In genomic region chr21:31860851-31861250, GRCh38 we compare ENCODE assay signal across 22 cellular contexts. TPM values are rescaled to one million over a fixed set of nuclear protein-coding genes. Genes with fewer than 3 reads are reported as not detected.
DNase-seq lines count a peak whose midpoint lies in the region; ATAC-seq, FAIRE-seq and TF ChIP-seq lines count a peak whose summit lies in the region.
"Had no signal": no experiment of that assay in that cellular context is flagged by ENCODE, and none has a peak within 500 bp of the region (broad histone marks: within the 10 kb centered on the region; RNA-seq: fewer than 3 reads in every experiment).

No MANE protein-coding gene starts in this region.

- TF ChIP-seq POLR2A in esophagus muscularis mucosa (IDR thresholded peaks at IDR 0.05; ENCODE audit: low read depth) = no peak

- H3K9me3 ChIP-seq in right atrium auricular region (no peaks in the 10 kb centered on the region), esophagus muscularis mucosa (no peaks in the 10 kb centered on the region)
- H3K9me3 ChIP-seq: A549, BE2C, Caco-2 had no signal

- H3K36me3 ChIP-seq in right atrium auricular region (no peaks in the 10 kb centered on the region), esophagus muscularis mucosa (no peaks in the 10 kb centered on the region), GM23338 (ENCODE audit: insufficient read depth) (no peaks in the 10 kb centered on the region)
- H3K36me3 ChIP-seq: BE2C; BLaER1 treated with 17β-estradiol and CSF1 and Interleukin-3, amounts not matched to agents 10 nM and 100 nM had no signal

- no peak overlapping the region for H3K4me2 ChIP-seq in GM23338
- H3K4me2 ChIP-seq: A549 had no signal

- H3K4me3 ChIP-seq in right atrium auricular region (no peak overlapping the region), esophagus muscularis mucosa (no peak overlapping the region), GM23338 (no peak overlapping the region)
- H3K4me3 ChIP-seq: A549; BLaER1 treated with 17β-estradiol and CSF1 and Interleukin-3, amounts not matched to agents 10 nM and 100 nM had no signal

- H3K4me1 ChIP-seq in right atrium auricular region (peaks cover 0 to 2% of the 10 kb centered on the region in 2 donors), esophagus muscularis mucosa (peaks cover under 1 to 4% (median 3%) of the 10 kb centered on the region in 4 donors), GM23338 (ENCODE audit: insufficient read depth) (no peaks in the 10 kb centered on the region)
- H3K4me1 ChIP-seq: A549 had no signal

- TF ChIP-seq CTCF in right atrium auricular region (IDR thresholded peaks at IDR 0.05) (no peak), esophagus muscularis mucosa (IDR thresholded peaks at IDR 0.05) (no peak), osteocyte (IDR thresholded peaks at IDR 0.05) (no peak), GM23338 (conservative IDR thresholded peaks at IDR 0.05; ENCODE audit: low read depth in 2 of 2) (no peak)

- H3F3A ChIP-seq in GM23338 (replicated peaks; ENCODE audit: low read depth) = no peaks in the 10 kb centered on the region

- TF ChIP-seq EP300 in esophagus muscularis mucosa (IDR thresholded peaks at IDR 0.05) = no peak

- ATAC-seq in left ventricle myocardium superior = no peak
- ATAC-seq in GM23338 = no peak
- ATAC-seq: A549; CD8-positive, alpha-beta T cell had no signal

- no peak overlapping the region for H2AFZ ChIP-seq in GM23338

- peaks cover 9% of the 10 kb centered on the region for H3K27me3 Mint-ChIP-seq in osteocyte (ENCODE audit: unreplicated experiment)
- H3K27me3 Mint-ChIP-seq in GM23338 (ENCODE audit: insufficient read depth, low read depth, poor library complexity) = peaks cover 1% of the 10 kb centered on the region

- H3K27ac Mint-ChIP-seq in osteocyte (ENCODE audit: unreplicated experiment) (no peak overlapping the region), GM23338 (no peak overlapping the region)
- H3K27ac Mint-ChIP-seq: CD4-positive, alpha-beta T cell; CD8-positive, alpha-beta T cell had no signal

- 93% methylated on average over 3 of the region's 3 CpGs for WGBS in esophagus muscularis mucosa

- FAIRE-seq in urothelium cell line (lab: Jason Lieb, UNC) = peak; percentile 9
- FAIRE-seq: A549, D721Med, G401.6, GM12891, GM19239 had no signal

- no peaks in the 10 kb centered on the region for H3K27me3 ChIP-seq in right atrium auricular region
- H3K27me3 ChIP-seq in esophagus muscularis mucosa = peaks cover 0 to 18% (median 0%) of the 10 kb centered on the region in 4 donors
- H3K27me3 ChIP-seq in GM23338 (ENCODE audit: insufficient read depth) = no peaks in the 10 kb centered on the region
- H3K27me3 ChIP-seq: BE2C; BLaER1 treated with 17β-estradiol and CSF1 and Interleukin-3, amounts not matched to agents 10 nM and 100 nM had no signal

- H3K27ac ChIP-seq in right atrium auricular region (no peak overlapping the region), esophagus muscularis mucosa (replicated peaks in 1 of 4) (no peak overlapping the region), GM23338 (ENCODE audit: low read depth) (no peak overlapping the region)
- H3K27ac ChIP-seq: 22Rv1; A549; BLaER1 treated with 17β-estradiol and CSF1 and Interleukin-3, amounts not matched to agents 10 nM and 100 nM; C4-2B had no signal

- H3K9me2 ChIP-seq in GM23338 (ENCODE audit: insufficient read depth) = no peaks in the 10 kb centered on the region

- intact Hi-C loops in left ventricle myocardium superior (cut with micrococcal nuclease) (no loop called here), esophagus muscularis mucosa (cut with DNase I) (no loop called here)

- H3K4me3 Mint-ChIP-seq in osteocyte (ENCODE audit: unreplicated experiment) (no peak overlapping the region), GM23338 (no peak overlapping the region)
- H3K4me3 Mint-ChIP-seq: CD4-positive, alpha-beta T cell; CD8-positive, alpha-beta T cell had no signal

- H3K36me3 Mint-ChIP-seq in osteocyte (ENCODE audit: unreplicated experiment) (no peaks in the 10 kb centered on the region), GM23338 (ENCODE audit: low read depth) (no peaks in the 10 kb centered on the region)
- H3K36me3 Mint-ChIP-seq: CD8-positive, alpha-beta T cell had no signal

- H3K79me2 ChIP-seq in GM23338 (replicated peaks; ENCODE audit: insufficient read depth) = no peaks in the 10 kb centered on the region

- no peaks in the 10 kb centered on the region for H3K9me3 Mint-ChIP-seq in osteocyte (ENCODE audit: unreplicated experiment)
- H3K9me3 Mint-ChIP-seq in GM23338 = no peaks in the 10 kb centered on the region; the same call in 2 of the 3 replicates
- H3K9me3 Mint-ChIP-seq: CD4-positive, alpha-beta T cell; CD8-positive, alpha-beta T cell had no signal

- peak; percentile 34 for DNase-seq in right atrium auricular region (ENCODE audit: low spot score)
- no peak for DNase-seq in left ventricle myocardium superior
- peak; percentile 72 for DNase-seq in esophagus muscularis mucosa (ENCODE audit: extremely low spot score)
- DNase-seq in osteocyte (ENCODE audit: extremely low spot score, unreplicated experiment) = peak; percentile 11
- DNase-seq in urothelium cell line (ENCODE audit: low spot score) = no peak
- DNase-seq in NCI-H2029 (lab: John Stamatoyannopoulos, UW) = no peak
- DNase-seq in LoVo (ENCODE audit: low spot score) = no peak
- DNase-seq in GM23338 (ENCODE audit: low spot score) = no peak
- DNase-seq: BE2C; Caco-2; Calu3; CD4-positive, alpha-beta T cell; CD8-positive, alpha-beta T cell; GF-D8 had no signal

- no peaks in the 10 kb centered on the region for H4K20me1 ChIP-seq in GM23338 (replicated peaks; ENCODE audit: insufficient read depth)
- H4K20me1 ChIP-seq: BLaER1 treated with 17β-estradiol and CSF1 and Interleukin-3, amounts not matched to agents 10 nM and 100 nM had no signal

- H3K4me1 Mint-ChIP-seq in osteocyte (ENCODE audit: unreplicated experiment) (no peaks in the 10 kb centered on the region), GM23338 (no peaks in the 10 kb centered on the region)

TF ChIP-seq in GM23338, 12 proteins besides CTCF, POLR2A, EP300 and RAD21:
- no peak for TF ChIP-seq JUNB (IDR thresholded peaks at IDR 0.05; ENCODE audit: unreplicated experiment)

RNA-seq across cellular contexts. Expression of gene HUNK, which starts 12.0 kb away (rescaled TPM):
- 1 to 10 TPM in 1 of 2 donors, under 1 TPM in 1; 0.20 to 2.0 TPM for total RNA-seq in right atrium auricular region
- total RNA-seq in left ventricle myocardium superior = 0.40 TPM
- 1 to 10 TPM in 2 of 4 donors, under 1 TPM in 2; 0.42 to 3.2 (median 1.0) TPM for total RNA-seq in esophagus muscularis mucosa
- total RNA-seq in osteocyte = 0.83 and 1.8 TPM in 2 replicates
- 5.1 and 14.8 TPM in 2 replicates for total RNA-seq in GM23338 (2014; rRNA removed; shearing (Covaris generic))
- polyA plus RNA-seq in GM23338 (2016; fragmentation: Nextera tagmentation; extraction: Ambion mirVana) = 1.6 and 2.9 TPM in 2 replicates
- total RNA-seq: CD4-positive, alpha-beta T cell; CD8-positive, alpha-beta T cell had no signal

Comparison
In these comparisons a context has a peak if more than half of its experiments do, and no peak if none do; other contexts are left out.
1. DNase-seq: peak in right atrium auricular region (single experiment), esophagus muscularis mucosa (single experiment) and osteocyte (single experiment); none in left ventricle myocardium superior (single experiment), urothelium cell line (single experiment), NCI-H2029 (single experiment), LoVo (single experiment) and GM23338 (single experiment).